In the genomic region with DNA sequence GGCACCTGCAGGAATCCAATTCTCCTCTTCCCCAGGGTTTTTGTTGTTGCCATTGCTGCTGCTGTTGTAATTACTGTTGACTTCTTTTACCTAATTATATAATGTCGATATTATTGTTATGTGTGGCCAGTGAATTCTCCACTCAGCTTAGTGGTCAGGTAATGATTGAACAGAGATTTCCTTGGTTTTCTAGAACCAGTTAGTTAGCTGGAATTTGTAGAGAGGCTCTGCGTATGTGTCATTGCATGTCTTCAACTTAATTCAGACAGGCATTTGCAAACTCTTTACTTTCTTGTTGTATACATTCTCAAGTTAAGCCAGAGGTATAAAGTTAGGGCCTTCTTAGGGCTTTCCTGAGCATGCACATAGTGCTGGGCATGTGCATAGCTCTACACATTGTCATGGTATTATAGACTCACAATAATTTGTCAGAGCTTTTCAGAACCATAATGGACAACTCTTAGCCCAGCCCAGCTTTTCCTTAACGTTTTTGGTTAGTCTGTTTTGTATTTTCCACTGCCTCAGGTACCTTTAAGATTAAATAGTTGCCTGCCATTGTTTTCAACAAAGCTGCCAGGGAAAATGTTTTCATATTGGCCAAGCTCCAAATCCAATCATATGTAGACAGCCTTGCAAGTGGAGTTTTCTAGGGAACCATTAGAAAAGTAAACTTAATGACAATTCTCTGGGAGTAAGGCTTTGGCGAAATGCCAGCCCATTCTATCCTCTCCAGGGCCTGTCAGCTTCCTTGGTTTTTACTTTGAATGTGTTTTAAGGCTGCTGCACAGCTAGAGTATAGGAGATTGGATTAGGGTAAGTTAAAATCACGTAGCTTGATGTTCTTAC, we compare ENCODE assay signal across 9 cellular contexts.
DNase-seq lines count a peak whose midpoint lies in the region; ATAC-seq and TF ChIP-seq lines count a peak whose summit lies in the region.
"Had no signal": no experiment of that assay in that cellular context is flagged by ENCODE, and none has a peak within 500 bp of the region (broad histone marks: within the 10 kb centered on the region; RNA-seq: fewer than 3 reads in every experiment).

No MANE protein-coding gene starts in this region.

- no peak overlapping the region for H3K4me3 Mint-ChIP-seq in CD4-positive, alpha-beta T cell
- H3K4me3 Mint-ChIP-seq in WTC11: no peak overlapping the region
- H3K4me3 Mint-ChIP-seq: activated B cell treated with CpG ODN at 0.5 μM for 24 hours had no signal

- no peaks in the 10 kb centered on the region for H3K9me3 ChIP-seq in CD4-positive, alpha-beta T cell (ENCODE audit: control insufficient read depth, low read length)
- no peaks in the 10 kb centered on the region for H3K9me3 ChIP-seq in left lung
- no peaks in the 10 kb centered on the region for H3K9me3 ChIP-seq in Peyer's patch

- H3K36me3 ChIP-seq in left lung: peaks cover 0 to 20% of the 10 kb centered on the region in 2 donors
- peaks cover 0 to 21% (median 0%) of the 10 kb centered on the region in 3 donors for H3K36me3 ChIP-seq in Peyer's patch

- H3K4me1 ChIP-seq in left lung (peaks cover 4 to 43% of the 10 kb centered on the region in 2 donors), Peyer's patch (peaks cover 0 to 16% (median 5%) of the 10 kb centered on the region in 4 donors)

- DNase-seq in CD4-positive, alpha-beta T cell: no peak
- peak; percentile 46 for DNase-seq in HT-29 (ENCODE audit: low spot score)
- DNase-seq in WTC11 (ENCODE audit: low spot score): no peak
- DNase-seq in left lung: peak in 1 of 2 donors; percentile 43
- DNase-seq in Peyer's patch: no peak
- no peak for DNase-seq in foreskin melanocyte
- DNase-seq in SHP77 treated with DMSO at 0.1 percent for 48 hours (lab: John Stamatoyannopoulos, UW): no peak
- DNase-seq: activated B cell treated with CpG ODN at 0.5 μM for 24 hours had no signal

- ATAC-seq in CD4-positive, alpha-beta T cell (ENCODE audit: poor library complexity): no peak
- no peak for ATAC-seq in WTC11
- peak; percentile 44 for ATAC-seq in left lung
- ATAC-seq in GM18505 (IDR thresholded peaks at IDR 0.05; ENCODE audit: unreplicated experiment): no peak

- TF ChIP-seq POLR2A in Peyer's patch (IDR thresholded peaks at IDR 0.05) (no peak), GM18505 (IDR thresholded peaks at IDR 0.05; ENCODE audit: borderline replicate concordance, extremely low read depth, insufficient read depth, insufficient read length) (no peak)

- CTCF ChIA-PET in CD4-positive, alpha-beta T cell (lab: Charles Lee): interaction anchor here (1.4 kb wide), 1 partner anchor 72 kb away, joined by 4 read pairs; no protein-coding TSS in a partner anchor
- CTCF ChIA-PET in WTC11 (lab: Charles Lee): interaction anchor here (0.7 to 2.2 kb wide), 5 partner anchors 33 to 261 kb away, joined by 3 to 8 read pairs (median 4); no protein-coding TSS in a partner anchor

- H3K27me3 ChIP-seq in CD4-positive, alpha-beta T cell (ENCODE audit: control insufficient read depth, insufficient read depth, low read length): no peaks in the 10 kb centered on the region
- H3K27me3 ChIP-seq in left lung (no peaks in the 10 kb centered on the region), Peyer's patch (no peaks in the 10 kb centered on the region)

- POLR2A ChIA-PET in CD4-positive, alpha-beta T cell (lab: Charles Lee): interaction anchor here (0.7 to 1.0 kb wide), 2 partner anchors 9 to 26 kb away, joined by 4 read pairs; no protein-coding TSS in a partner anchor
- POLR2A ChIA-PET in WTC11 (lab: Charles Lee): interaction anchor here (0.7 kb wide), 1 partner anchor 9 kb away, joined by 3 read pairs; no protein-coding TSS in a partner anchor

- H3K27ac Mint-ChIP-seq in CD4-positive, alpha-beta T cell: peak overlapping the region; percentile 77
- H3K27ac Mint-ChIP-seq in WTC11: peak overlapping the region; percentile 12; the same call in 1 of the 2 replicates
- H3K27ac Mint-ChIP-seq: activated B cell treated with CpG ODN at 0.5 μM for 24 hours had no signal

- peaks cover 28% of the 10 kb centered on the region for H3K36me3 Mint-ChIP-seq in CD4-positive, alpha-beta T cell (ENCODE audit: low read depth)
- H3K36me3 Mint-ChIP-seq in WTC11: peaks cover 8% of the 10 kb centered on the region; the same call in 1 of the 2 replicates

- H3K9me3 Mint-ChIP-seq in CD4-positive, alpha-beta T cell: no peaks in the 10 kb centered on the region
- no peaks in the 10 kb centered on the region for H3K9me3 Mint-ChIP-seq in WTC11
- H3K9me3 Mint-ChIP-seq: activated B cell treated with CpG ODN at 0.5 μM for 24 hours had no signal

- TF ChIP-seq CTCF in CD4-positive, alpha-beta T cell (IDR thresholded peaks at IDR 0.05): no peak
- no peak for TF ChIP-seq CTCF in WTC11 (IDR thresholded peaks at IDR 0.05)
- TF ChIP-seq CTCF in left lung (IDR thresholded peaks at IDR 0.05): no peak
- no peak for TF ChIP-seq CTCF in Peyer's patch (IDR thresholded peaks at IDR 0.05)

- intact Hi-C loops in CD4-positive, alpha-beta T cell (cut with DNase I, micrococcal nuclease): no loop called here
- intact Hi-C loops in left lung (cut with DNase I): no loop called here

- H3K27ac ChIP-seq in CD4-positive, alpha-beta T cell (ENCODE audit: low read depth, low read length): no peak overlapping the region
- H3K27ac ChIP-seq in left lung (no peak overlapping the region), Peyer's patch (no peak overlapping the region)

- peaks cover 44% of the 10 kb centered on the region for H3K4me1 Mint-ChIP-seq in CD4-positive, alpha-beta T cell (ENCODE audit: low read depth)
- peaks cover 26% of the 10 kb centered on the region for H3K4me1 Mint-ChIP-seq in WTC11

- H3K27me3 Mint-ChIP-seq in CD4-positive, alpha-beta T cell: no peaks in the 10 kb centered on the region
- H3K27me3 Mint-ChIP-seq in WTC11 (ENCODE audit: low read depth): no peaks in the 10 kb centered on the region
- H3K27me3 Mint-ChIP-seq: activated B cell treated with CpG ODN at 0.5 μM for 24 hours had no signal

- H3K4me3 ChIP-seq in left lung (no peak overlapping the region), Peyer's patch (no peak overlapping the region)

TF ChIP-seq in WTC11, 78 proteins besides CTCF, POLR2A, EP300 and RAD21:
- TF ChIP-seq ZNF532 (CRISPR knock-in tag; IDR thresholded peaks at IDR 0.05; ENCODE audit: borderline replicate concordance) (no peak), TCF7 (CRISPR knock-in tag; IDR thresholded peaks at IDR 0.05; ENCODE audit: low read depth) (no peak), MYBL2 (CRISPR knock-in tag; IDR thresholded peaks at IDR 0.05) (no peak)
- TF ChIP-seq, protein P1, sequence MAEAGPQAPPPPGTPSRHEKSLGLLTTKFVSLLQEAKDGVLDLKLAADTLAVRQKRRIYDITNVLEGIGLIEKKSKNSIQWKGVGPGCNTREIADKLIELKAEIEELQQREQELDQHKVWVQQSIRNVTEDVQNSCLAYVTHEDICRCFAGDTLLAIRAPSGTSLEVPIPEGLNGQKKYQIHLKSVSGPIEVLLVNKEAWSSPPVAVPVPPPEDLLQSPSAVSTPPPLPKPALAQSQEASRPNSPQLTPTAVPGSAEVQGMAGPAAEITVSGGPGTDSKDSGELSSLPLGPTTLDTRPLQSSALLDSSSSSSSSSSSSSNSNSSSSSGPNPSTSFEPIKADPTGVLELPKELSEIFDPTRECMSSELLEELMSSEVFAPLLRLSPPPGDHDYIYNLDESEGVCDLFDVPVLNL (CRISPR knock-in tag; IDR thresholded peaks at IDR 0.05; ENCODE audit: borderline replicate concordance, low read depth): no peak
